Comparison of ENCODE assay signal across 1 cellular context in genomic region chr10:92573798-92574544, GRCh38.
TF ChIP-seq lines count a peak whose summit lies in the region.

Gene IDE, minus strand, starts transcription at chr10:92574093. Its CDS starts 74 bp downstream, at chr10:92574019.

TF ChIP-seq in HepG2, 621 proteins besides CTCF, POLR2A, EP300 and RAD21 (continued from another document and continues in another):
- no peak for TF ChIP-seq GLMP (CRISPR knock-in tag; IDR thresholded peaks at IDR 0.05; ENCODE audit: borderline replicate concordance)
- no peak; the same call in 1 of the 2 replicates for TF ChIP-seq MLX (CRISPR knock-in tag; IDR thresholded peaks at IDR 0.05)
- no peak for TF ChIP-seq ZNF451 (CRISPR knock-in tag; IDR thresholded peaks at IDR 0.05)
- peak; percentile 78; the same call in 1 of the 2 replicates for TF ChIP-seq SMAD1 (CRISPR knock-in tag; IDR thresholded peaks at IDR 0.05; ENCODE audit: borderline replicate concordance, low read depth)
- TF ChIP-seq REXO4 (CRISPR knock-in tag; IDR thresholded peaks at IDR 0.05; ENCODE audit: borderline replicate concordance), result no peak; the same call in 1 of the 2 replicates
- peak; percentile 95 for TF ChIP-seq CAMTA2 (CRISPR knock-in tag; IDR thresholded peaks at IDR 0.05; ENCODE audit: borderline replicate concordance)
- 0 out of 2 replicates have a peak, but pooled peaks have one; percentile 50 for TF ChIP-seq DR1 (CRISPR knock-in tag; IDR thresholded peaks at IDR 0.05)
- TF ChIP-seq, protein P1, sequence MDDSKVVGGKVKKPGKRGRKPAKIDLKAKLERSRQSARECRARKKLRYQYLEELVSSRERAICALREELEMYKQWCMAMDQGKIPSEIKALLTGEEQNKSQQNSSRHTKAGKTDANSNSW (CRISPR knock-in tag; IDR thresholded peaks at IDR 0.05; ENCODE audit: borderline replicate concordance), result peak; percentile 52; the same call in 1 of the 2 replicates
- TF ChIP-seq ZNF83 (CRISPR knock-in tag; IDR thresholded peaks at IDR 0.05; ENCODE audit: borderline replicate concordance), result peak; percentile 78
- TF ChIP-seq HINFP (CRISPR knock-in tag; IDR thresholded peaks at IDR 0.05; ENCODE audit: low read depth), result peak; percentile 35; the same call in 1 of the 2 replicates
- TF ChIP-seq ATAD3A (CRISPR knock-in tag; IDR thresholded peaks at IDR 0.05), result no peak; the same call in 1 of the 2 replicates
- 0 out of 2 replicates have a peak, but pooled peaks have one; percentile 45 for TF ChIP-seq TSC22D2 (CRISPR knock-in tag; IDR thresholded peaks at IDR 0.05; ENCODE audit: borderline replicate concordance)
- TF ChIP-seq MIER2 (CRISPR knock-in tag; IDR thresholded peaks at IDR 0.05), result no peak
- no peak for TF ChIP-seq NFIC (IDR thresholded peaks at IDR 0.05; ENCODE audit: low read length)
- TF ChIP-seq, protein P2, sequence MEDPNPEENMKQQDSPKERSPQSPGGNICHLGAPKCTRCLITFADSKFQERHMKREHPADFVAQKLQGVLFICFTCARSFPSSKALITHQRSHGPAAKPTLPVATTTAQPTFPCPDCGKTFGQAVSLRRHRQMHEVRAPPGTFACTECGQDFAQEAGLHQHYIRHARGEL (CRISPR knock-in tag; IDR thresholded peaks at IDR 0.05), result no peak
- TF ChIP-seq RFX1 (IDR thresholded peaks at IDR 0.05), result no peak
- no peak; the same call in 1 of the 2 replicates for TF ChIP-seq ZNF484 (CRISPR knock-in tag; IDR thresholded peaks at IDR 0.05; ENCODE audit: borderline replicate concordance, low read depth)
- no peak; the same call in 1 of the 2 replicates for TF ChIP-seq KDM5A (IDR thresholded peaks at IDR 0.05; ENCODE audit: borderline replicate concordance, low read length)
- TF ChIP-seq IKZF4 (CRISPR knock-in tag; IDR thresholded peaks at IDR 0.05; ENCODE audit: borderline replicate concordance, low read depth, not compliant biosample characterization), result no peak
- TF ChIP-seq ZNF747 (CRISPR knock-in tag; IDR thresholded peaks at IDR 0.05; ENCODE audit: borderline replicate concordance), result peak; percentile 46
- peak; percentile 85; the same call in 1 of the 2 replicates for TF ChIP-seq KAT7 (CRISPR knock-in tag; IDR thresholded peaks at IDR 0.05; ENCODE audit: borderline replicate concordance)
- peak; percentile 93 for TF ChIP-seq ZNF274 (CRISPR knock-in tag; IDR thresholded peaks at IDR 0.05)
- no peak for TF ChIP-seq ZNF629 (CRISPR knock-in tag; conservative IDR thresholded peaks at IDR 0.05)
- TF ChIP-seq PAWR (CRISPR knock-in tag; IDR thresholded peaks at IDR 0.05; ENCODE audit: borderline replicate concordance), result no peak; the same call in 1 of the 2 replicates
- TF ChIP-seq, protein P3, sequence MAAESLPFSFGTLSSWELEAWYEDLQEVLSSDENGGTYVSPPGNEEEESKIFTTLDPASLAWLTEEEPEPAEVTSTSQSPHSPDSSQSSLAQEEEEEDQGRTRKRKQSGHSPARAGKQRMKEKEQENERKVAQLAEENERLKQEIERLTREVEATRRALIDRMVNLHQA (CRISPR knock-in tag; IDR thresholded peaks at IDR 0.05), result no peak
- peak; percentile 72; the same call in 1 of the 2 replicates for TF ChIP-seq THAP8 (CRISPR knock-in tag; IDR thresholded peaks at IDR 0.05; ENCODE audit: borderline replicate concordance)
- peak; percentile 91; the same call in 1 of the 2 replicates for TF ChIP-seq ZSCAN29 (CRISPR knock-in tag; conservative IDR thresholded peaks at IDR 0.05)
- TF ChIP-seq MAFG (CRISPR knock-in tag; IDR thresholded peaks at IDR 0.05), result peak; percentile 86
- no peak; the same call in none of the 2 replicates for TF ChIP-seq CCDC6 (CRISPR knock-in tag; IDR thresholded peaks at IDR 0.05)
- TF ChIP-seq, protein P4, sequence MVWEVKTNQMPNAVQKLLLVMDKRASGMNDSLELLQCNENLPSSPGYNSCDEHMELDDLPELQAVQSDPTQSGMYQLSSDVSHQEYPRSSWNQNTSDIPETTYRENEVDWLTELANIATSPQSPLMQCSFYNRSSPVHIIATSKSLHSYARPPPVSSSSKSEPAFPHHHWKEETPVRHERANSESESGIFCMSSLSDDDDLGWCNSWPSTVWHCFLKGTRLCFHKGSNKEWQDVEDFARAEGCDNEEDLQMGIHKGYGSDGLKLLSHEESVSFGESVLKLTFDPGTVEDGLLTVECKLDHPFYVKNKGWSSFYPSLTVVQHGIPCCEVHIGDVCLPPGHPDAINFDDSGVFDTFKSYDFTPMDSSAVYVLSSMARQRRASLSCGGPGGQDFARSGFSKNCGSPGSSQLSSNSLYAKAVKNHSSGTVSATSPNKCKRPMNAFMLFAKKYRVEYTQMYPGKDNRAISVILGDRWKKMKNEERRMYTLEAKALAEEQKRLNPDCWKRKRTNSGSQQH (CRISPR knock-in tag; IDR thresholded peaks at IDR 0.05; ENCODE audit: low read depth), result no peak
- TF ChIP-seq RBAK (CRISPR knock-in tag; IDR thresholded peaks at IDR 0.05), result no peak
- peak; percentile 94 for TF ChIP-seq BRCA1 (CRISPR knock-in tag; IDR thresholded peaks at IDR 0.05)
- TF ChIP-seq ZNF788 (CRISPR knock-in tag; IDR thresholded peaks at IDR 0.05; ENCODE audit: borderline replicate concordance), result peak; percentile 37; the same call in 1 of the 2 replicates
- TF ChIP-seq NR2C2 (CRISPR knock-in tag; IDR thresholded peaks at IDR 0.05; ENCODE audit: borderline replicate concordance), result peak; percentile 62; the same call in 1 of the 2 replicates
- TF ChIP-seq ZNF180 (CRISPR knock-in tag; IDR thresholded peaks at IDR 0.05; ENCODE audit: borderline replicate concordance, low read depth), result no peak
- TF ChIP-seq, protein P5, sequence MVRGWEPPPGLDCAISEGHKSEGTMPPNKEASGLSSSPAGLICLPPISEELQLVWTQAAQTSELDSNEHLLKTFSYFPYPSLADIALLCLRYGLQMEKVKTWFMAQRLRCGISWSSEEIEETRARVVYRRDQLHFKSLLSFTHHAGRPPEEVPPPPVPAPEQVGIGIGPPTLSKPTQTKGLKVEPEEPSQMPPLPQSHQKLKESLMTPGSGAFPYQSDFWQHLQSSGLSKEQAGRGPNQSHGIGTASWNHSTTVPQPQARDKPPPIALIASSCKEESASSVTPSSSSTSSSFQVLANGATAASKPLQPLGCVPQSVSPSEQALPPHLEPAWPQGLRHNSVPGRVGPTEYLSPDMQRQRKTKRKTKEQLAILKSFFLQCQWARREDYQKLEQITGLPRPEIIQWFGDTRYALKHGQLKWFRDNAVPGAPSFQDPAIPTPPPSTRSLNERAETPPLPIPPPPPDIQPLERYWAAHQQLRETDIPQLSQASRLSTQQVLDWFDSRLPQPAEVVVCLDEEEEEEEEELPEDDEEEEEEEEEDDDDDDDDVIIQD (CRISPR knock-in tag; IDR thresholded peaks at IDR 0.05; ENCODE audit: low read depth), result no peak
- no peak for TF ChIP-seq DNMT1 (CRISPR knock-in tag; IDR thresholded peaks at IDR 0.05)
- no peak for TF ChIP-seq ZNF781 (CRISPR knock-in tag; IDR thresholded peaks at IDR 0.05; ENCODE audit: borderline replicate concordance, not compliant biosample characterization)
- peak; percentile 52 for TF ChIP-seq TEAD3 (CRISPR knock-in tag; optimal IDR thresholded peaks at IDR 0.05; ENCODE audit: borderline replicate concordance)
- TF ChIP-seq ZFP82 (CRISPR knock-in tag; IDR thresholded peaks at IDR 0.05; ENCODE audit: borderline replicate concordance), result no peak; the same call in 1 of the 2 replicates
- TF ChIP-seq SUZ12 (IDR thresholded peaks at IDR 0.05; ENCODE audit: low read depth, low read length), result no peak
- no peak for TF ChIP-seq IKZF1 (IDR thresholded peaks at IDR 0.05)
- TF ChIP-seq SMARCE1 (IDR thresholded peaks at IDR 0.05; ENCODE audit: borderline replicate concordance), result no peak
- TF ChIP-seq, protein P6, sequence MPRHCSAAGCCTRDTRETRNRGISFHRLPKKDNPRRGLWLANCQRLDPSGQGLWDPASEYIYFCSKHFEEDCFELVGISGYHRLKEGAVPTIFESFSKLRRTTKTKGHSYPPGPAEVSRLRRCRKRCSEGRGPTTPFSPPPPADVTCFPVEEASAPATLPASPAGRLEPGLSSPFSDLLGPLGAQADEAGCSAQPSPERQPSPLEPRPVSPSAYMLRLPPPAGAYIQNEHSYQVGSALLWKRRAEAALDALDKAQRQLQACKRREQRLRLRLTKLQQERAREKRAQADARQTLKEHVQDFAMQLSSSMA (CRISPR knock-in tag; IDR thresholded peaks at IDR 0.05), result peak; percentile 95
- no peak for TF ChIP-seq ZNF644 (CRISPR knock-in tag; IDR thresholded peaks at IDR 0.05; ENCODE audit: low read depth)
- TF ChIP-seq, protein P7, sequence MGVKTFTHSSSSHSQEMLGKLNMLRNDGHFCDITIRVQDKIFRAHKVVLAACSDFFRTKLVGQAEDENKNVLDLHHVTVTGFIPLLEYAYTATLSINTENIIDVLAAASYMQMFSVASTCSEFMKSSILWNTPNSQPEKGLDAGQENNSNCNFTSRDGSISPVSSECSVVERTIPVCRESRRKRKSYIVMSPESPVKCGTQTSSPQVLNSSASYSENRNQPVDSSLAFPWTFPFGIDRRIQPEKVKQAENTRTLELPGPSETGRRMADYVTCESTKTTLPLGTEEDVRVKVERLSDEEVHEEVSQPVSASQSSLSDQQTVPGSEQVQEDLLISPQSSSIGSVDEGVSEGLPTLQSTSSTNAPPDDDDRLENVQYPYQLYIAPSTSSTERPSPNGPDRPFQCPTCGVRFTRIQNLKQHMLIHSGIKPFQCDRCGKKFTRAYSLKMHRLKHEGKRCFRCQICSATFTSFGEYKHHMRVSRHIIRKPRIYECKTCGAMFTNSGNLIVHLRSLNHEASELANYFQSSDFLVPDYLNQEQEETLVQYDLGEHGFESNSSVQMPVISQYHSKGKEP (CRISPR knock-in tag; IDR thresholded peaks at IDR 0.05), result no peak
- no peak for TF ChIP-seq MBNL3 (CRISPR knock-in tag; conservative IDR thresholded peaks at IDR 0.05)
- peak; percentile 17; the same call in 1 of the 2 replicates for TF ChIP-seq ZNF256 (CRISPR knock-in tag; conservative IDR thresholded peaks at IDR 0.05)
- TF ChIP-seq THAP11 (CRISPR knock-in tag; IDR thresholded peaks at IDR 0.05), result peak; percentile 81
- TF ChIP-seq ZFP1 (CRISPR knock-in tag; IDR thresholded peaks at IDR 0.05), result 0 out of 2 replicates have a peak, but pooled peaks have one; percentile 28
- TF ChIP-seq JUN (CRISPR knock-in tag; IDR thresholded peaks at IDR 0.05), result no peak; the same call in 1 of the 2 replicates
- TF ChIP-seq FOXK2 (IDR thresholded peaks at IDR 0.05), result no peak
- peak; percentile 78; the same call in 1 of the 2 replicates for TF ChIP-seq GLI4 (CRISPR knock-in tag; IDR thresholded peaks at IDR 0.05; ENCODE audit: borderline replicate concordance)
- 0 out of 2 replicates have a peak, but pooled peaks have one; percentile 83 for TF ChIP-seq ZNF33A (CRISPR knock-in tag; IDR thresholded peaks at IDR 0.05; ENCODE audit: borderline replicate concordance)
- TF ChIP-seq SRSF1 (optimal IDR thresholded peaks at IDR 0.05; ENCODE audit: low read depth, low read length), result peak; percentile 83
- TF ChIP-seq ZNF143 (CRISPR knock-in tag; IDR thresholded peaks at IDR 0.05), result peak; percentile 81
- peak; percentile 69; the same call in 1 of the 2 replicates for TF ChIP-seq ZNF780A (CRISPR knock-in tag; IDR thresholded peaks at IDR 0.05)
- TF ChIP-seq ZNF549 (CRISPR knock-in tag; IDR thresholded peaks at IDR 0.05), result no peak
- TF ChIP-seq PCBP2 (optimal IDR thresholded peaks at IDR 0.05; ENCODE audit: low read depth, low read length, poor library complexity, severe bottlenecking), result no peak
- peak; percentile 44 for TF ChIP-seq PPARG (CRISPR knock-in tag; conservative IDR thresholded peaks at IDR 0.05)
- TF ChIP-seq ZNF564 (CRISPR knock-in tag; IDR thresholded peaks at IDR 0.05), result peak; percentile 76
- TF ChIP-seq, protein P8, sequence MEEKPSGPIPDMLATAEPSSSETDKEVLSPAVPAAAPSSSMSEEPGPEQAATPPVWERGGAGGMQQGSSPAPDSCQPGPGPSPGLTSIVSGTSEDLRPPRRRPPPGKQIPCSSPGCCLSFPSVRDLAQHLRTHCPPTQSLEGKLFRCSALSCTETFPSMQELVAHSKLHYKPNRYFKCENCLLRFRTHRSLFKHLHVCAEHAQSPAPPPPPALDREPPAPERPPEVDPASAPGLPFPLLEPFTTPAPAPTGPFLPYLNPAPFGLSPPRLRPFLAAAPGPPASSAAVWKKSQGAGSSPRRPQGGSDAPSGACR (CRISPR knock-in tag; IDR thresholded peaks at IDR 0.05), result no peak
- TF ChIP-seq, protein P9, sequence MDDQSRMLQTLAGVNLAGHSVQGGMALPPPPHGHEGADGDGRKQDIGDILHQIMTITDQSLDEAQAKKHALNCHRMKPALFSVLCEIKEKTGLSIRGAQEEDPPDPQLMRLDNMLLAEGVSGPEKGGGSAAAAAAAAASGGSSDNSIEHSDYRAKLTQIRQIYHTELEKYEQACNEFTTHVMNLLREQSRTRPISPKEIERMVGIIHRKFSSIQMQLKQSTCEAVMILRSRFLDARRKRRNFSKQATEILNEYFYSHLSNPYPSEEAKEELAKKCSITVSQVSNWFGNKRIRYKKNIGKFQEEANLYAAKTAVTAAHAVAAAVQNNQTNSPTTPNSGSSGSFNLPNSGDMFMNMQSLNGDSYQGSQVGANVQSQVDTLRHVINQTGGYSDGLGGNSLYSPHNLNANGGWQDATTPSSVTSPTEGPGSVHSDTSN (CRISPR knock-in tag; IDR thresholded peaks at IDR 0.05; ENCODE audit: borderline replicate concordance), result peak; percentile 88; the same call in 1 of the 2 replicates
